1 cellular context compared by ENCODE assay signal in the genomic region with DNA sequence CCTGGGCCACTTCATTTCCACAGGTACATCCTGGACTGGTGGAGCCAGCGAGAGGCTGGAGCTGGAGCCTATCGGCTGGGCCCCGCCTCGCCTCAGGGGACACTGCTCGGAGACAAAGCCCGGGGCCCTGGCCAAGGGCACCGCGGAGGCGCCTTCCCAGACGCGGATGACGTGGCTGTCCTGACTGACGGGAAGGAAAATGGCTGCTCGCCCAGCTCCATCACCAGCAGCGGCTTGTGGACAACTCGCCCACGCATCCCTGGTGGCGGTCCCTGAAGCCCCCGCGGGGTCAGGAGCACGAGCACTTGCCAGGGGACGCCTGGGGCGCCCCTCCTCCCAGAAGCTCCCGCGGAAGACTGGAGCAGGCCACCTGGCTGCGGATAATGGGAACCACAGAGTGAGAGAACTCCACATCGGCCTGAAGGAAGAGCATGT.
TF ChIP-seq lines count a peak whose summit lies in the region.

No MANE protein-coding gene starts in this region.

TF ChIP-seq in K562, 482 proteins besides CTCF, POLR2A, EP300 and RAD21 (continued from another document):
- TF ChIP-seq, protein P1, sequence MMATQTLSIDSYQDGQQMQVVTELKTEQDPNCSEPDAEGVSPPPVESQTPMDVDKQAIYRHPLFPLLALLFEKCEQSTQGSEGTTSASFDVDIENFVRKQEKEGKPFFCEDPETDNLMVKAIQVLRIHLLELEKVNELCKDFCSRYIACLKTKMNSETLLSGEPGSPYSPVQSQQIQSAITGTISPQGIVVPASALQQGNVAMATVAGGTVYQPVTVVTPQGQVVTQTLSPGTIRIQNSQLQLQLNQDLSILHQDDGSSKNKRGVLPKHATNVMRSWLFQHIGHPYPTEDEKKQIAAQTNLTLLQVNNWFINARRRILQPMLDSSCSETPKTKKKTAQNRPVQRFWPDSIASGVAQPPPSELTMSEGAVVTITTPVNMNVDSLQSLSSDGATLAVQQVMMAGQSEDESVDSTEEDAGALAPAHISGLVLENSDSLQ (IDR thresholded peaks at IDR 0.05) = peak; percentile 37; the same call in 1 of the 2 replicates
- peak; percentile 36; the same call in 1 of the 2 replicates for TF ChIP-seq EGR1 (conservative IDR thresholded peaks at IDR 0.05)
TF ChIP-seq in K562: peak in this region for 4.
